Comparison of ENCODE assay signal across 1 cellular context in genomic region chr3:160296591-160296990, GRCh38.
TF ChIP-seq lines count a peak whose summit lies in the region.

No MANE protein-coding gene starts in this region.

TF ChIP-seq in K562, 482 proteins besides CTCF, POLR2A, EP300 and RAD21 (continued from another document):
- TF ChIP-seq, protein P1, sequence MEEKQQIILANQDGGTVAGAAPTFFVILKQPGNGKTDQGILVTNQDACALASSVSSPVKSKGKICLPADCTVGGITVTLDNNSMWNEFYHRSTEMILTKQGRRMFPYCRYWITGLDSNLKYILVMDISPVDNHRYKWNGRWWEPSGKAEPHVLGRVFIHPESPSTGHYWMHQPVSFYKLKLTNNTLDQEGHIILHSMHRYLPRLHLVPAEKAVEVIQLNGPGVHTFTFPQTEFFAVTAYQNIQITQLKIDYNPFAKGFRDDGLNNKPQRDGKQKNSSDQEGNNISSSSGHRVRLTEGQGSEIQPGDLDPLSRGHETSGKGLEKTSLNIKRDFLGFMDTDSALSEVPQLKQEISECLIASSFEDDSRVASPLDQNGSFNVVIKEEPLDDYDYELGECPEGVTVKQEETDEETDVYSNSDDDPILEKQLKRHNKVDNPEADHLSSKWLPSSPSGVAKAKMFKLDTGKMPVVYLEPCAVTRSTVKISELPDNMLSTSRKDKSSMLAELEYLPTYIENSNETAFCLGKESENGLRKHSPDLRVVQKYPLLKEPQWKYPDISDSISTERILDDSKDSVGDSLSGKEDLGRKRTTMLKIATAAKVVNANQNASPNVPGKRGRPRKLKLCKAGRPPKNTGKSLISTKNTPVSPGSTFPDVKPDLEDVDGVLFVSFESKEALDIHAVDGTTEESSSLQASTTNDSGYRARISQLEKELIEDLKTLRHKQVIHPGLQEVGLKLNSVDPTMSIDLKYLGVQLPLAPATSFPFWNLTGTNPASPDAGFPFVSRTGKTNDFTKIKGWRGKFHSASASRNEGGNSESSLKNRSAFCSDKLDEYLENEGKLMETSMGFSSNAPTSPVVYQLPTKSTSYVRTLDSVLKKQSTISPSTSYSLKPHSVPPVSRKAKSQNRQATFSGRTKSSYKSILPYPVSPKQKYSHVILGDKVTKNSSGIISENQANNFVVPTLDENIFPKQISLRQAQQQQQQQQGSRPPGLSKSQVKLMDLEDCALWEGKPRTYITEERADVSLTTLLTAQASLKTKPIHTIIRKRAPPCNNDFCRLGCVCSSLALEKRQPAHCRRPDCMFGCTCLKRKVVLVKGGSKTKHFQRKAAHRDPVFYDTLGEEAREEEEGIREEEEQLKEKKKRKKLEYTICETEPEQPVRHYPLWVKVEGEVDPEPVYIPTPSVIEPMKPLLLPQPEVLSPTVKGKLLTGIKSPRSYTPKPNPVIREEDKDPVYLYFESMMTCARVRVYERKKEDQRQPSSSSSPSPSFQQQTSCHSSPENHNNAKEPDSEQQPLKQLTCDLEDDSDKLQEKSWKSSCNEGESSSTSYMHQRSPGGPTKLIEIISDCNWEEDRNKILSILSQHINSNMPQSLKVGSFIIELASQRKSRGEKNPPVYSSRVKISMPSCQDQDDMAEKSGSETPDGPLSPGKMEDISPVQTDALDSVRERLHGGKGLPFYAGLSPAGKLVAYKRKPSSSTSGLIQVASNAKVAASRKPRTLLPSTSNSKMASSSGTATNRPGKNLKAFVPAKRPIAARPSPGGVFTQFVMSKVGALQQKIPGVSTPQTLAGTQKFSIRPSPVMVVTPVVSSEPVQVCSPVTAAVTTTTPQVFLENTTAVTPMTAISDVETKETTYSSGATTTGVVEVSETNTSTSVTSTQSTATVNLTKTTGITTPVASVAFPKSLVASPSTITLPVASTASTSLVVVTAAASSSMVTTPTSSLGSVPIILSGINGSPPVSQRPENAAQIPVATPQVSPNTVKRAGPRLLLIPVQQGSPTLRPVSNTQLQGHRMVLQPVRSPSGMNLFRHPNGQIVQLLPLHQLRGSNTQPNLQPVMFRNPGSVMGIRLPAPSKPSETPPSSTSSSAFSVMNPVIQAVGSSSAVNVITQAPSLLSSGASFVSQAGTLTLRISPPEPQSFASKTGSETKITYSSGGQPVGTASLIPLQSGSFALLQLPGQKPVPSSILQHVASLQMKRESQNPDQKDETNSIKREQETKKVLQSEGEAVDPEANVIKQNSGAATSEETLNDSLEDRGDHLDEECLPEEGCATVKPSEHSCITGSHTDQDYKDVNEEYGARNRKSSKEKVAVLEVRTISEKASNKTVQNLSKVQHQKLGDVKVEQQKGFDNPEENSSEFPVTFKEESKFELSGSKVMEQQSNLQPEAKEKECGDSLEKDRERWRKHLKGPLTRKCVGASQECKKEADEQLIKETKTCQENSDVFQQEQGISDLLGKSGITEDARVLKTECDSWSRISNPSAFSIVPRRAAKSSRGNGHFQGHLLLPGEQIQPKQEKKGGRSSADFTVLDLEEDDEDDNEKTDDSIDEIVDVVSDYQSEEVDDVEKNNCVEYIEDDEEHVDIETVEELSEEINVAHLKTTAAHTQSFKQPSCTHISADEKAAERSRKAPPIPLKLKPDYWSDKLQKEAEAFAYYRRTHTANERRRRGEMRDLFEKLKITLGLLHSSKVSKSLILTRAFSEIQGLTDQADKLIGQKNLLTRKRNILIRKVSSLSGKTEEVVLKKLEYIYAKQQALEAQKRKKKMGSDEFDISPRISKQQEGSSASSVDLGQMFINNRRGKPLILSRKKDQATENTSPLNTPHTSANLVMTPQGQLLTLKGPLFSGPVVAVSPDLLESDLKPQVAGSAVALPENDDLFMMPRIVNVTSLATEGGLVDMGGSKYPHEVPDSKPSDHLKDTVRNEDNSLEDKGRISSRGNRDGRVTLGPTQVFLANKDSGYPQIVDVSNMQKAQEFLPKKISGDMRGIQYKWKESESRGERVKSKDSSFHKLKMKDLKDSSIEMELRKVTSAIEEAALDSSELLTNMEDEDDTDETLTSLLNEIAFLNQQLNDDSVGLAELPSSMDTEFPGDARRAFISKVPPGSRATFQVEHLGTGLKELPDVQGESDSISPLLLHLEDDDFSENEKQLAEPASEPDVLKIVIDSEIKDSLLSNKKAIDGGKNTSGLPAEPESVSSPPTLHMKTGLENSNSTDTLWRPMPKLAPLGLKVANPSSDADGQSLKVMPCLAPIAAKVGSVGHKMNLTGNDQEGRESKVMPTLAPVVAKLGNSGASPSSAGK (IDR thresholded peaks at IDR 0.05), result no peak
- TF ChIP-seq MEF2A (IDR thresholded peaks at IDR 0.05; ENCODE audit: control insufficient read depth, low read depth, low read length), result peak; percentile 46; the same call in 1 of the 2 replicates
- no peak for TF ChIP-seq BMI1 (IDR thresholded peaks at IDR 0.05; ENCODE audit: low read length)
- TF ChIP-seq, protein P2, sequence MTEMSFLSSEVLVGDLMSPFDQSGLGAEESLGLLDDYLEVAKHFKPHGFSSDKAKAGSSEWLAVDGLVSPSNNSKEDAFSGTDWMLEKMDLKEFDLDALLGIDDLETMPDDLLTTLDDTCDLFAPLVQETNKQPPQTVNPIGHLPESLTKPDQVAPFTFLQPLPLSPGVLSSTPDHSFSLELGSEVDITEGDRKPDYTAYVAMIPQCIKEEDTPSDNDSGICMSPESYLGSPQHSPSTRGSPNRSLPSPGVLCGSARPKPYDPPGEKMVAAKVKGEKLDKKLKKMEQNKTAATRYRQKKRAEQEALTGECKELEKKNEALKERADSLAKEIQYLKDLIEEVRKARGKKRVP (CRISPR knock-in tag; IDR thresholded peaks at IDR 0.05), result no peak
- TF ChIP-seq ZNF57 (CRISPR knock-in tag; IDR thresholded peaks at IDR 0.05), result no peak
